25 cellular contexts compared by ENCODE assay signal in the genomic region with DNA sequence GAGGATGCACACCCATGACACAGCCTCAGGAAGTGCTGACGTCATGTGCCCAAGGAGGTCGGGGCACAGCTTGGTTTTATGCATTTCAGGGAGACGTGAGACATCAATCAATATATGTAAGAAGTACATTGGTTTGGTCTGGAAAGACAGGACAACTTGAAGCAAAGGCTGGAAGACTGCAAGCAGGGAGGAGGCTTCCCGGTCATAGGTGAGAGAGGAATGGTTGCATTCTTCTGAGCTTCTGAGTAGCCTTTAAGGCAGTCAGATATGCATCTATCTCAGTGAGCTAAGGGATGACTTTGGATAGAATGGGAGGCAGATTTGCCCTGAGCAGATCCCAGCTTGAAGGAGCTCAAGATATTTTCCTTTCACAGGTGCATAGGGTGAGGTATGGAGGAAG.
"Had no signal": no experiment of that assay in that cellular context is flagged by ENCODE, and none has a peak within 500 bp of the region (broad histone marks: within the 10 kb centered on the region; RNA-seq: fewer than 3 reads in every experiment).

No MANE protein-coding gene starts in this region.

- H3K4me1 Mint-ChIP-seq: memory B cell; mesothelial cell of epicardium; neural crest cell; stimulated activated naive CD8-positive, alpha-beta T cell treated with anti-CD3 and anti-CD28 coated beads, Interleukin-15, amount 100 ng/mL, for 72 hours had no signal

- H3K4me3 Mint-ChIP-seq: memory B cell; mesothelial cell of epicardium; natural killer cell treated with Interleukin-12 subunit alpha and Interleukin-12 subunit beta and Interleukin-15 and Interleukin-18, amount 100 ng/mL, for 72 hours; neural crest cell; stimulated activated naive CD8-positive, alpha-beta T cell treated with anti-CD3 and anti-CD28 coated beads, Interleukin-15, amount 100 ng/mL, for 72 hours had no signal

- H3K27me3 ChIP-seq: heart left ventricle, hepatocyte, neutrophil, right atrium auricular region, spleen, suprapubic skin, transverse colon had no signal

- H3K27me3 Mint-ChIP-seq: memory B cell; naive B cell; natural killer cell treated with Interleukin-12 subunit alpha and Interleukin-12 subunit beta and Interleukin-15 and Interleukin-18, amount 100 ng/mL, for 72 hours; progenitor cell of endocrine pancreas; stimulated activated naive CD8-positive, alpha-beta T cell treated with anti-CD3 and anti-CD28 coated beads, Interleukin-15, amount 100 ng/mL, for 72 hours had no signal

- ATAC-seq: heart left ventricle; left lobe of liver; mucosa of descending colon; natural killer cell treated with Interleukin-12 subunit alpha and Interleukin-12 subunit beta and Interleukin-15 and Interleukin-18, amount 100 ng/mL, for 72 hours; sciatic nerve; stimulated activated naive CD8-positive, alpha-beta T cell treated with anti-CD3 and anti-CD28 coated beads, Interleukin-15, amount 100 ng/mL, for 72 hours had no signal

- H3K9ac ChIP-seq: parathyroid adenoma had no signal

- H3K9me3 Mint-ChIP-seq: natural killer cell treated with Interleukin-12 subunit alpha and Interleukin-12 subunit beta and Interleukin-15 and Interleukin-18, amount 100 ng/mL, for 72 hours; neural crest cell; stimulated activated naive CD8-positive, alpha-beta T cell treated with anti-CD3 and anti-CD28 coated beads, Interleukin-15, amount 100 ng/mL, for 72 hours had no signal

- DNase-seq: dermis blood vessel endothelial cell; effector memory CD4-positive, alpha-beta T cell; erythroblast; heart left ventricle; kidney; mucosa of descending colon; naive B cell; spleen; stimulated activated CD4-positive, alpha-beta T cell treated with anti-CD3 and anti-CD28 coated beads, Interleukin-4, amount 100 ng/mL, for 4 hours; stimulated activated naive CD4-positive, alpha-beta T cell; stimulated activated naive CD8-positive, alpha-beta T cell treated with anti-CD3 and anti-CD28 coated beads, Interleukin-15, amount 100 ng/mL, for 72 hours; transverse colon had no signal

- H3K27ac Mint-ChIP-seq: memory B cell; mesothelial cell of epicardium; naive B cell; natural killer cell treated with Interleukin-12 subunit alpha and Interleukin-12 subunit beta and Interleukin-15 and Interleukin-18, amount 100 ng/mL, for 72 hours; progenitor cell of endocrine pancreas had no signal

- H3K36me3 ChIP-seq: neutrophil, transverse colon had no signal

- H3K27ac ChIP-seq: heart left ventricle, hepatocyte, neutrophil, parathyroid adenoma, right atrium auricular region, skin epidermis, spleen, suprapubic skin, transverse colon had no signal

- H3K4me3 ChIP-seq: heart left ventricle, hepatocyte, mucosa of descending colon, right atrium auricular region, skin epidermis, spleen, suprapubic skin, transverse colon had no signal

- H3K9me3 ChIP-seq: mucosa of descending colon, neutrophil, suprapubic skin, transverse colon had no signal

- H3K4me1 ChIP-seq: parathyroid adenoma, spleen, suprapubic skin, transverse colon had no signal
